9 cellular contexts compared by ENCODE assay signal in genomic region chr1:17233675-17234074, GRCh38. TPM values are rescaled to one million over a fixed set of nuclear protein-coding genes. Genes with fewer than 3 reads are reported as not detected.
DNase-seq lines count a peak whose midpoint lies in the region; ATAC-seq and TF ChIP-seq lines count a peak whose summit lies in the region.
"Had no signal": no experiment of that assay in that cellular context is flagged by ENCODE, and none has a peak within 500 bp of the region (broad histone marks: within the 10 kb centered on the region; RNA-seq: fewer than 3 reads in every experiment).

No MANE protein-coding gene starts in this region.

- H3F3A ChIP-seq in smooth muscle cell (ENCODE audit: low read depth): peaks cover 8% of the 10 kb centered on the region

- no peaks in the 10 kb centered on the region for H3K27me3 ChIP-seq in smooth muscle cell (ENCODE audit: low read depth)

- no peaks in the 10 kb centered on the region for H3K9me3 Mint-ChIP-seq in activated B cell treated with CpG ODN at 0.5 μM for 24 hours
- no peaks in the 10 kb centered on the region for H3K9me3 Mint-ChIP-seq in activated naive CD4-positive, alpha-beta T cell treated with anti-CD3 and anti-CD28 coated beads, Interleukin-2, amount 10 ng/mL, durations not matched to agents 7 days and 5 days
- H3K9me3 Mint-ChIP-seq in activated T-cell treated with anti-CD3 and anti-CD28 coated beads, Interleukin-2, amount 50 U/mL, for 4 hours: no peaks in the 10 kb centered on the region
- H3K9me3 Mint-ChIP-seq: neural crest cell had no signal

- CTCF ChIA-PET in activated B cell treated with CpG ODN at 0.5 μM for 24 hours (lab: Charles Lee): interaction anchor here (9.4 kb wide), 1 partner anchor 108 kb away, joined by 206 read pairs; no protein-coding TSS in a partner anchor
- CTCF ChIA-PET in activated naive CD4-positive, alpha-beta T cell treated with anti-CD3 and anti-CD28 coated beads, Interleukin-2, amount 10 ng/mL, durations not matched to agents 7 days and 5 days (lab: Charles Lee): interaction anchor here (8.0 kb wide), 1 partner anchor 109 kb away, joined by 148 read pairs; no protein-coding TSS in a partner anchor

- H3K4me3 ChIP-seq in HFF-Myc (replicated peaks; ENCODE audit: low read depth, low read length): no peak overlapping the region
- H3K4me3 ChIP-seq in smooth muscle cell: no peak overlapping the region

- no peaks in the 10 kb centered on the region for H3K36me3 Mint-ChIP-seq in activated B cell treated with CpG ODN at 0.5 μM for 24 hours (ENCODE audit: low read depth)
- H3K36me3 Mint-ChIP-seq in activated naive CD4-positive, alpha-beta T cell treated with anti-CD3 and anti-CD28 coated beads, Interleukin-2, amount 10 ng/mL, durations not matched to agents 7 days and 5 days: no peaks in the 10 kb centered on the region
- H3K36me3 Mint-ChIP-seq in activated T-cell treated with anti-CD3 and anti-CD28 coated beads, Interleukin-2, amount 50 U/mL, for 4 hours (ENCODE audit: insufficient read depth): no peaks in the 10 kb centered on the region

- peak overlapping the region; percentile 78 for H3K27ac ChIP-seq in smooth muscle cell (ENCODE audit: low read depth)

- no peaks in the 10 kb centered on the region for H3K79me2 ChIP-seq in smooth muscle cell (ENCODE audit: low read depth)

- WGBS in smooth muscle cell (ENCODE audit: low lambda C conversion rate): 13% methylated on average over 6 of the region's 6 CpGs

- ATAC-seq in activated B cell treated with CpG ODN at 0.5 μM for 24 hours (ENCODE audit: low read depth) (peak; percentile 80), GM21367 (IDR thresholded peaks at IDR 0.05; ENCODE audit: unreplicated experiment) (no peak), GM21786 (IDR thresholded peaks at IDR 0.05; ENCODE audit: unreplicated experiment) (no peak)
- ATAC-seq in activated T-cell treated with anti-CD3 and anti-CD28 coated beads, Interleukin-2, amount 50 U/mL, for 4 hours: no peak

- no peak overlapping the region for H2AFZ ChIP-seq in smooth muscle cell (ENCODE audit: low read depth)

- DNase-seq in HFF-Myc (ENCODE audit: extremely low read depth, low read depth): peak; percentile 81
- no peak for DNase-seq in activated B cell treated with CpG ODN at 0.5 μM for 24 hours
- peak; percentile 78 for DNase-seq in cardiac septum (ENCODE audit: low spot score)
- DNase-seq in smooth muscle cell (lab: John Stamatoyannopoulos, UW; ENCODE audit: unreplicated experiment): no peak
- DNase-seq in activated naive CD4-positive, alpha-beta T cell treated with anti-CD3 and anti-CD28 coated beads, Interleukin-2, amount 10 ng/mL, durations not matched to agents 7 days and 5 days: no peak
- no peak for DNase-seq in activated T-cell treated with anti-CD3 and anti-CD28 coated beads, Interleukin-2, amount 50 U/mL, for 4 hours

- no peak overlapping the region for H3K4me3 Mint-ChIP-seq in activated B cell treated with CpG ODN at 0.5 μM for 24 hours
- H3K4me3 Mint-ChIP-seq in activated naive CD4-positive, alpha-beta T cell treated with anti-CD3 and anti-CD28 coated beads, Interleukin-2, amount 10 ng/mL, durations not matched to agents 7 days and 5 days: no peak overlapping the region
- no peak overlapping the region for H3K4me3 Mint-ChIP-seq in activated T-cell treated with anti-CD3 and anti-CD28 coated beads, Interleukin-2, amount 50 U/mL, for 4 hours
- H3K4me3 Mint-ChIP-seq: neural crest cell had no signal

- no peaks in the 10 kb centered on the region for H3K9me3 ChIP-seq in smooth muscle cell (replicated peaks; ENCODE audit: low read depth)

- no peaks in the 10 kb centered on the region for H4K20me1 ChIP-seq in smooth muscle cell (ENCODE audit: low read depth)

- peaks cover 24% of the 10 kb centered on the region for H3K4me1 Mint-ChIP-seq in activated B cell treated with CpG ODN at 0.5 μM for 24 hours
- no peaks in the 10 kb centered on the region for H3K4me1 Mint-ChIP-seq in activated naive CD4-positive, alpha-beta T cell treated with anti-CD3 and anti-CD28 coated beads, Interleukin-2, amount 10 ng/mL, durations not matched to agents 7 days and 5 days
- no peaks in the 10 kb centered on the region for H3K4me1 Mint-ChIP-seq in activated T-cell treated with anti-CD3 and anti-CD28 coated beads, Interleukin-2, amount 50 U/mL, for 4 hours (ENCODE audit: low read depth)
- H3K4me1 Mint-ChIP-seq: neural crest cell had no signal

- no peaks in the 10 kb centered on the region for H3K4me1 ChIP-seq in smooth muscle cell (ENCODE audit: low read depth)

- H3K27me3 Mint-ChIP-seq in activated B cell treated with CpG ODN at 0.5 μM for 24 hours: no peaks in the 10 kb centered on the region
- H3K27me3 Mint-ChIP-seq in activated naive CD4-positive, alpha-beta T cell treated with anti-CD3 and anti-CD28 coated beads, Interleukin-2, amount 10 ng/mL, durations not matched to agents 7 days and 5 days: peaks cover 29% of the 10 kb centered on the region
- H3K27me3 Mint-ChIP-seq in activated T-cell treated with anti-CD3 and anti-CD28 coated beads, Interleukin-2, amount 50 U/mL, for 4 hours (ENCODE audit: low read depth): no peaks in the 10 kb centered on the region

- peak overlapping the region; percentile 55 for H3K9ac ChIP-seq in smooth muscle cell (ENCODE audit: low read depth)

- TF ChIP-seq CTCF in HFF-Myc (IDR thresholded peaks at IDR 0.05; ENCODE audit: low read depth, low read length, missing control alignments) (no peak), activated B cell treated with CpG ODN at 0.5 μM for 24 hours (IDR thresholded peaks at IDR 0.05) (no peak), smooth muscle cell (IDR thresholded peaks at IDR 0.05; ENCODE audit: borderline replicate concordance, insufficient read depth, poor library complexity, severe bottlenecking) (no peak)

- H3K4me2 ChIP-seq in smooth muscle cell: peak overlapping the region; percentile 13

- H3K36me3 ChIP-seq in smooth muscle cell (ENCODE audit: low read depth): no peaks in the 10 kb centered on the region

- intact Hi-C loops in activated B cell treated with CpG ODN at 0.5 μM for 24 hours (cut with micrococcal nuclease) (loop anchor here (10.0 kb wide), 1 partner anchor 171 kb away; no protein-coding TSS in a partner anchor), cardiac septum (cut with DNase I) (no loop called here)

- POLR2A ChIA-PET in activated B cell treated with CpG ODN at 0.5 μM for 24 hours (lab: Charles Lee): interaction anchor here (1.1 to 1.8 kb wide), 3 partner anchors 26 to 107 kb away, joined by 3 to 8 read pairs (median 6); no protein-coding TSS in a partner anchor

- H3K27ac Mint-ChIP-seq in activated B cell treated with CpG ODN at 0.5 μM for 24 hours: peak overlapping the region; percentile 8
- H3K27ac Mint-ChIP-seq in activated naive CD4-positive, alpha-beta T cell treated with anti-CD3 and anti-CD28 coated beads, Interleukin-2, amount 10 ng/mL, durations not matched to agents 7 days and 5 days: no peak overlapping the region

RNA-seq across cellular contexts. Expression of gene PADI3, which starts 15.2 kb away (rescaled TPM):
- total RNA-seq in activated B cell treated with CpG ODN at 0.5 μM for 24 hours (not detected in 2 replicates), cardiac septum (not detected), smooth muscle cell (not detected in 2 replicates)
- polyA plus RNA-seq in smooth muscle cell: not detected in 2 replicates
- total RNA-seq in activated T-cell treated with anti-CD3 and anti-CD28 coated beads, Interleukin-2, amount 50 U/mL, for 4 hours: not detected
- total RNA-seq: neural crest cell had no signal

RNA-seq across cellular contexts. Expression of gene PADI1, which starts 28.7 kb away (rescaled TPM):
- total RNA-seq in activated B cell treated with CpG ODN at 0.5 μM for 24 hours: not detected in 2 replicates
- total RNA-seq in cardiac septum: not detected
- total RNA-seq in smooth muscle cell: 1.7 TPM in 1 of 2 replicates, not detected in the other
- polyA plus RNA-seq in smooth muscle cell: not detected in 2 replicates
- not detected for total RNA-seq in activated T-cell treated with anti-CD3 and anti-CD28 coated beads, Interleukin-2, amount 50 U/mL, for 4 hours
- total RNA-seq: neural crest cell had no signal

Comparison
In these comparisons a context has a peak if more than half of its experiments do, and no peak if none do; other contexts are left out.
1. DNase-seq: peak in HFF-Myc (single experiment) and cardiac septum (single experiment); none in activated B cell treated with CpG ODN at 0.5 μM for 24 hours (single experiment), smooth muscle cell (single experiment), activated naive CD4-positive, alpha-beta T cell treated with anti-CD3 and anti-CD28 coated beads, Interleukin-2, amount 10 ng/mL, durations not matched to agents 7 days and 5 days (single experiment) and activated T-cell treated with anti-CD3 and anti-CD28 coated beads, Interleukin-2, amount 50 U/mL, for 4 hours (single experiment).